8 cellular contexts compared by ENCODE assay signal in genomic region chr13:57629821-57630235, GRCh38. TPM values are rescaled to one million over a fixed set of nuclear protein-coding genes. Genes with fewer than 3 reads are reported as not detected.
DNase-seq lines count a peak whose midpoint lies in the region; ATAC-seq and TF ChIP-seq lines count a peak whose summit lies in the region.

No MANE protein-coding gene starts in this region.

- no peaks in the 10 kb centered on the region for H3K9me3 ChIP-seq in HUES48 (ENCODE audit: control insufficient read depth, insufficient read depth, low read length)

- peaks cover 72% of the 10 kb centered on the region for H3K27me3 ChIP-seq in HUES48 (ENCODE audit: control insufficient read depth, insufficient read depth, low read length)

- peak overlapping the region; percentile 97 for H3K4me3 Mint-ChIP-seq in endothelial cell (ENCODE audit: unreplicated experiment)

- H3K4me3 ChIP-seq in HUES48 (ENCODE audit: low read depth, low read length) (peak overlapping the region; percentile 77), WI38 (ENCODE audit: low read depth, low read length) (peak overlapping the region; percentile 38)

- no peak overlapping the region for H3K27ac Mint-ChIP-seq in endothelial cell (ENCODE audit: unreplicated experiment)

- H3K9ac ChIP-seq in HUES48 (ENCODE audit: low read depth, low read length), result no peak overlapping the region

- H3K4me1 ChIP-seq in HUES48 (ENCODE audit: control insufficient read depth, insufficient read depth, low read length), result peaks cover 23% of the 10 kb centered on the region

- peak; percentile 96 for DNase-seq in DMS153 treated with DMSO at 0.1 percent for 48 hours (lab: John Stamatoyannopoulos, UW; ENCODE audit: unreplicated experiment)
- peak; percentile 96 for DNase-seq in endothelial cell (ENCODE audit: low spot score)
- peak; percentile 85 to 90 for DNase-seq in lung microvascular endothelial cell (ENCODE audit: low read depth in 2 of 2)
- DNase-seq in stimulated activated naive CD8-positive, alpha-beta T cell treated with anti-CD3 and anti-CD28 coated beads, Interleukin-15, Interleukin-2, amounts not matched to agents 100 U/mL and 50 U/mL, for 24 hours, result peak; percentile 33
- DNase-seq in cerebellar nuclear complex (lab: John Stamatoyannopoulos, UW), result no peak

- H3K36me3 Mint-ChIP-seq in endothelial cell (ENCODE audit: low read depth, unreplicated experiment), result peaks cover 32% of the 10 kb centered on the region

- peaks cover 46% of the 10 kb centered on the region for H3K27me3 Mint-ChIP-seq in endothelial cell (ENCODE audit: unreplicated experiment)

- TF ChIP-seq CTCF in WI38 (IDR thresholded peaks at IDR 0.05; ENCODE audit: low read depth, low read length), result no peak
- TF ChIP-seq CTCF in endothelial cell (IDR thresholded peaks at IDR 0.05; ENCODE audit: unreplicated experiment), result no peak

- H3K9me3 Mint-ChIP-seq in endothelial cell (ENCODE audit: unreplicated experiment), result no peaks in the 10 kb centered on the region

- H3K36me3 ChIP-seq in HUES48 (ENCODE audit: control insufficient read depth, insufficient read depth, low read length), result no peaks in the 10 kb centered on the region

- no peak for ATAC-seq in stimulated activated naive CD8-positive, alpha-beta T cell treated with anti-CD3 and anti-CD28 coated beads, Interleukin-15, Interleukin-2, amounts not matched to agents 100 U/mL and 50 U/mL, for 24 hours
- no peak for ATAC-seq in HG02571 (IDR thresholded peaks at IDR 0.05; ENCODE audit: unreplicated experiment)

- peaks cover 37% of the 10 kb centered on the region for H3K4me1 Mint-ChIP-seq in endothelial cell (ENCODE audit: unreplicated experiment)

- no peak overlapping the region for H3K27ac ChIP-seq in HUES48 (ENCODE audit: low read depth, low read length)

RNA-seq across cellular contexts. Expression of gene PCDH17, which starts 1.7 kb away (rescaled TPM):
- 40.2 TPM for total RNA-seq in endothelial cell (ENCODE audit: unreplicated experiment)
- 2.2 and 7.9 TPM in 2 replicates for total RNA-seq in lung microvascular endothelial cell

Comparison
In these comparisons a context has a peak if more than half of its experiments do, and no peak if none do; other contexts are left out.
1. DNase-seq: peak in DMS153 treated with DMSO at 0.1 percent for 48 hours (single experiment), endothelial cell (single experiment), lung microvascular endothelial cell (2 of 2) and stimulated activated naive CD8-positive, alpha-beta T cell treated with anti-CD3 and anti-CD28 coated beads, Interleukin-15, Interleukin-2, amounts not matched to agents 100 U/mL and 50 U/mL, for 24 hours (single experiment); none in cerebellar nuclear complex (0 of 2).